Comparison of ENCODE assay signal across 31 cellular contexts in genomic region chr17:40613755-40614154, GRCh38. TPM values are rescaled to one million over a fixed set of nuclear protein-coding genes. Genes with fewer than 3 reads are reported as not detected.
DNase-seq lines count a peak whose midpoint lies in the region; ATAC-seq and TF ChIP-seq lines count a peak whose summit lies in the region.
"Had no signal": no experiment of that assay in that cellular context is flagged by ENCODE, and none has a peak within 500 bp of the region (broad histone marks: within the 10 kb centered on the region; RNA-seq: fewer than 3 reads in every experiment).

No MANE protein-coding gene starts in this region.

- no peaks in the 10 kb centered on the region for H3K9me3 ChIP-seq in CD4-positive, CD25-positive, alpha-beta regulatory T cell (ENCODE audit: control insufficient read depth in 2 of 2, low read length in 2 of 2)
- no peaks in the 10 kb centered on the region for H3K9me3 ChIP-seq in CD4-positive, alpha-beta memory T cell (ENCODE audit: control insufficient read depth in 1 of 2, low read length in 2 of 2)
- H3K9me3 ChIP-seq in prostate gland: no peaks in the 10 kb centered on the region
- H3K9me3 ChIP-seq: esophagus squamous epithelium, heart left ventricle, left lung, neutrophil, sigmoid colon, SJCRH30, testis had no signal

- 96% methylated on average over 1 of the region's 1 CpG for WGBS in prostate gland

- no peak for TF ChIP-seq CTCF in prostate gland (IDR thresholded peaks at IDR 0.05)

- peak overlapping the region; percentile 98 for H3K27ac ChIP-seq in CD4-positive, CD25-positive, alpha-beta regulatory T cell (ENCODE audit: insufficient read depth, low read length, poor library complexity, severe bottlenecking)
- peak overlapping the region; percentile 96 for H3K27ac ChIP-seq in CD4-positive, alpha-beta memory T cell (ENCODE audit: low read depth, low read length)
- H3K27ac ChIP-seq in prostate gland: no peak overlapping the region
- H3K27ac ChIP-seq: foreskin keratinocyte, GM23248, left lung, neutrophil, sigmoid colon, SJCRH30, testis had no signal

- no peaks in the 10 kb centered on the region for H3K36me3 Mint-ChIP-seq in CD4-positive, CD25-positive, alpha-beta regulatory T cell
- H3K36me3 Mint-ChIP-seq in CD4-positive, alpha-beta memory T cell: no peaks in the 10 kb centered on the region
- no peaks in the 10 kb centered on the region for H3K36me3 Mint-ChIP-seq in activated CD8-positive, alpha-beta T cell treated with anti-CD3 and anti-CD28 coated beads, Interleukin-2, amount 10 ng/mL, durations not matched to agents 7 days and 5 days (ENCODE audit: low read depth)
- peaks cover 13% of the 10 kb centered on the region for H3K36me3 Mint-ChIP-seq in effector memory CD8-positive, alpha-beta T cell (ENCODE audit: insufficient read depth)

- TF ChIP-seq POLR2A in prostate gland (IDR thresholded peaks at IDR 0.05): no peak

- H3K27me3 ChIP-seq in CD4-positive, CD25-positive, alpha-beta regulatory T cell (ENCODE audit: control insufficient read depth, insufficient read depth, low read length): no peaks in the 10 kb centered on the region
- no peaks in the 10 kb centered on the region for H3K27me3 ChIP-seq in CD4-positive, alpha-beta memory T cell (ENCODE audit: insufficient read depth, low read length)
- no peaks in the 10 kb centered on the region for H3K27me3 ChIP-seq in prostate gland (replicated peaks; ENCODE audit: insufficient read depth)
- H3K27me3 ChIP-seq: left lung, SJCRH30, testis had no signal

- H3K9me3 Mint-ChIP-seq in CD4-positive, CD25-positive, alpha-beta regulatory T cell: no peaks in the 10 kb centered on the region
- H3K9me3 Mint-ChIP-seq in CD4-positive, alpha-beta memory T cell: peaks cover 0 to 1% (median 0%) of the 10 kb centered on the region in 8 donors
- no peaks in the 10 kb centered on the region for H3K9me3 Mint-ChIP-seq in activated CD8-positive, alpha-beta T cell treated with anti-CD3 and anti-CD28 coated beads, Interleukin-2, amount 10 ng/mL, durations not matched to agents 7 days and 5 days (ENCODE audit: insufficient read depth)
- no peaks in the 10 kb centered on the region for H3K9me3 Mint-ChIP-seq in effector memory CD8-positive, alpha-beta T cell

- peaks cover 69% of the 10 kb centered on the region for H3K4me1 ChIP-seq in CD4-positive, CD25-positive, alpha-beta regulatory T cell (ENCODE audit: control insufficient read depth, insufficient read depth, low read length, poor library complexity, severe bottlenecking)
- H3K4me1 ChIP-seq in CD4-positive, alpha-beta memory T cell (ENCODE audit: insufficient read depth, low read length): peaks cover 77% of the 10 kb centered on the region
- H3K4me1 ChIP-seq in prostate gland (replicated peaks): peaks cover 3% of the 10 kb centered on the region
- H3K4me1 ChIP-seq: foreskin keratinocyte, sigmoid colon, SJCRH30 had no signal

- intact Hi-C loops in CD4-positive, alpha-beta memory T cell (cut with micrococcal nuclease): loop anchor here (2.0 to 5.0 kb wide), 2 partner anchors 15 to 291 kb away; no protein-coding TSS in a partner anchor
- intact Hi-C loops in left ventricle myocardium superior (cut with micrococcal nuclease): no loop called here
- intact Hi-C loops in prostate gland (cut with DNase I): loop anchor here (10.0 kb wide), 2 partner anchors 181 to 1051 kb away; partner anchors contain the start of gene KRT28

- CTCF ChIA-PET in CD4-positive, alpha-beta memory T cell (lab: Charles Lee; ENCODE audit: partially characterized antibody): interaction anchor here (1.1 to 16.9 kb wide), 10 partner anchors 8 to 1054 kb away, joined by 3 to 435 read pairs (median 5); partner anchors contain the start of gene CCR7
- CTCF ChIA-PET in activated CD8-positive, alpha-beta T cell treated with anti-CD3 and anti-CD28 coated beads, Interleukin-2, amount 10 ng/mL, durations not matched to agents 7 days and 5 days (lab: Charles Lee): interaction anchor here (1.6 to 13.6 kb wide), 5 partner anchors 10 to 1049 kb away, joined by 3 to 313 read pairs (median 31); partner anchors contain the start of gene CCR7

- H3K4me1 Mint-ChIP-seq in CD4-positive, CD25-positive, alpha-beta regulatory T cell: peaks cover 7 to 80% (median 49%) of the 10 kb centered on the region in 4 donors
- H3K4me1 Mint-ChIP-seq in CD4-positive, alpha-beta memory T cell: peaks cover 49 to 79% (median 69%) of the 10 kb centered on the region in 4 donors
- H3K4me1 Mint-ChIP-seq in activated CD8-positive, alpha-beta T cell treated with anti-CD3 and anti-CD28 coated beads, Interleukin-2, amount 10 ng/mL, durations not matched to agents 7 days and 5 days (ENCODE audit: low read depth): peaks cover 89% of the 10 kb centered on the region
- peaks cover 26 to 43% of the 10 kb centered on the region in 2 donors for H3K4me1 Mint-ChIP-seq in effector memory CD8-positive, alpha-beta T cell (ENCODE audit: low read depth in 2 of 2)

- peak overlapping the region in 3 of 4 donors; percentile 84 to 92 (median 92) for H3K4me3 Mint-ChIP-seq in CD4-positive, CD25-positive, alpha-beta regulatory T cell
- H3K4me3 Mint-ChIP-seq in CD4-positive, alpha-beta memory T cell: peak overlapping the region in 5 of 8 donors; percentile 13 to 88 (median 55)
- no peak overlapping the region for H3K4me3 Mint-ChIP-seq in activated CD8-positive, alpha-beta T cell treated with anti-CD3 and anti-CD28 coated beads, Interleukin-2, amount 10 ng/mL, durations not matched to agents 7 days and 5 days
- H3K4me3 Mint-ChIP-seq in effector memory CD8-positive, alpha-beta T cell: no peak overlapping the region

- H3K27ac Mint-ChIP-seq in CD4-positive, CD25-positive, alpha-beta regulatory T cell: peak overlapping the region; percentile 99 to 100 (median 99)
- H3K27ac Mint-ChIP-seq in CD4-positive, alpha-beta memory T cell: peak overlapping the region; percentile 94 to 100 (median 100)
- peak overlapping the region; percentile 91 for H3K27ac Mint-ChIP-seq in activated CD8-positive, alpha-beta T cell treated with anti-CD3 and anti-CD28 coated beads, Interleukin-2, amount 10 ng/mL, durations not matched to agents 7 days and 5 days
- H3K27ac Mint-ChIP-seq in effector memory CD8-positive, alpha-beta T cell: peak overlapping the region; percentile 91 to 94
- H3K27ac Mint-ChIP-seq: progenitor cell of endocrine pancreas had no signal

- ATAC-seq in CD4-positive, CD25-positive, alpha-beta regulatory T cell (ENCODE audit: low read depth in 2 of 2): no peak
- ATAC-seq in activated CD8-positive, alpha-beta T cell treated with anti-CD3 and anti-CD28 coated beads, Interleukin-2, amount 10 ng/mL, durations not matched to agents 7 days and 5 days: no peak
- no peak for ATAC-seq in effector memory CD8-positive, alpha-beta T cell (replicated peaks)
- ATAC-seq in left ventricle myocardium superior (no peak), HG03039 (IDR thresholded peaks at IDR 0.05; ENCODE audit: unreplicated experiment) (no peak)
- ATAC-seq: foreskin keratinocyte, heart left ventricle, left lung had no signal

- H3K36me3 ChIP-seq in CD4-positive, CD25-positive, alpha-beta regulatory T cell (ENCODE audit: control insufficient read depth, insufficient read depth, low read length): no peaks in the 10 kb centered on the region
- H3K36me3 ChIP-seq in CD4-positive, alpha-beta memory T cell (ENCODE audit: insufficient read depth, low read length): no peaks in the 10 kb centered on the region
- H3K36me3 ChIP-seq in prostate gland: no peaks in the 10 kb centered on the region
- H3K36me3 ChIP-seq: esophagus squamous epithelium, heart left ventricle, left lung, neutrophil, sigmoid colon, SJCRH30 had no signal

- no peak for DNase-seq in CD4-positive, CD25-positive, alpha-beta regulatory T cell
- DNase-seq in CD4-positive, alpha-beta memory T cell: no peak
- DNase-seq in activated CD8-positive, alpha-beta T cell treated with anti-CD3 and anti-CD28 coated beads, Interleukin-2, amount 10 ng/mL, durations not matched to agents 7 days and 5 days: no peak
- no peak for DNase-seq in effector memory CD8-positive, alpha-beta T cell
- DNase-seq in left ventricle myocardium superior (no peak), prostate gland (ENCODE audit: low spot score) (no peak)
- no peak for DNase-seq in activated CD8-positive, alpha-beta memory T cell treated with anti-CD3 and anti-CD28 coated beads, Interleukin-2, amount 50 U/mL, for 4 hours
- DNase-seq: C1 segment of cervical spinal cord; dermis blood vessel endothelial cell; esophagus squamous epithelium; foreskin keratinocyte; GM23248; heart left ventricle; islet precursor cell; left lung; mesendoderm; NCI-H1105; NCI-H187 treated with DMSO at 0.1 percent for 48 hours; NCI-H2171; NCI-H82; sigmoid colon; SJCRH30; stimulated activated CD4-positive, alpha-beta T cell treated with anti-CD3 and anti-CD28 coated beads, Interleukin-4, amount 100 ng/mL, for 1 hour; testis had no signal

- peak overlapping the region; percentile 83 for H3K4me3 ChIP-seq in CD4-positive, CD25-positive, alpha-beta regulatory T cell (ENCODE audit: low read depth, low read length)
- peak overlapping the region in 1 of 2 donors; percentile 82 for H3K4me3 ChIP-seq in CD4-positive, alpha-beta memory T cell (ENCODE audit: low read length in 2 of 2)
- no peak overlapping the region for H3K4me3 ChIP-seq in prostate gland
- H3K4me3 ChIP-seq: esophagus squamous epithelium, GM23248, heart left ventricle, left lung, sigmoid colon, SJCRH30, testis had no signal

- H3K27me3 Mint-ChIP-seq in CD4-positive, CD25-positive, alpha-beta regulatory T cell: peaks cover 7% of the 10 kb centered on the region
- H3K27me3 Mint-ChIP-seq in CD4-positive, alpha-beta memory T cell: no peaks in the 10 kb centered on the region
- no peaks in the 10 kb centered on the region for H3K27me3 Mint-ChIP-seq in activated CD8-positive, alpha-beta T cell treated with anti-CD3 and anti-CD28 coated beads, Interleukin-2, amount 10 ng/mL, durations not matched to agents 7 days and 5 days (ENCODE audit: low read depth)
- no peaks in the 10 kb centered on the region for H3K27me3 Mint-ChIP-seq in effector memory CD8-positive, alpha-beta T cell

- POLR2A ChIA-PET in CD4-positive, alpha-beta memory T cell (lab: Charles Lee; ENCODE audit: partially characterized antibody): interaction anchor here (1.2 to 22.3 kb wide), 14 partner anchors 8 to 1076 kb away, joined by 3 to 1226 read pairs (median 22); partner anchors contain the start of genes CCR7 and SMARCE1
- POLR2A ChIA-PET in activated CD8-positive, alpha-beta T cell treated with anti-CD3 and anti-CD28 coated beads, Interleukin-2, amount 10 ng/mL, durations not matched to agents 7 days and 5 days (lab: Charles Lee): interaction anchor here (1.4 to 19.7 kb wide), 4 partner anchors 10 to 57 kb away, joined by 10 to 454 read pairs (median 25); partner anchors contain the start of genes CCR7 and SMARCE1

RNA-seq across cellular contexts. Expression of gene SMARCE1, which starts 33.9 kb away (rescaled TPM):
- 76.9 TPM for total RNA-seq in CD4-positive, CD25-positive, alpha-beta regulatory T cell
- polyA plus RNA-seq in CD4-positive, CD25-positive, alpha-beta regulatory T cell: 100 to 1,000 TPM; 169 to 228 (median 179) TPM
- total RNA-seq in CD4-positive, alpha-beta memory T cell: 10 to 100 TPM; 87.6 to 91.0 TPM
- polyA plus RNA-seq in CD4-positive, alpha-beta memory T cell: 100 to 1,000 TPM; 148 to 197 TPM
- total RNA-seq in activated CD8-positive, alpha-beta T cell treated with anti-CD3 and anti-CD28 coated beads, Interleukin-2, amount 10 ng/mL, durations not matched to agents 7 days and 5 days: 100 to 1,000 TPM; 104 to 110 TPM
- 59.8 TPM for total RNA-seq in left ventricle myocardium superior
- 10 to 100 TPM; 65.7 to 82.0 TPM for total RNA-seq in prostate gland

RNA-seq across cellular contexts. Expression of gene CCR7, which starts 48.5 kb away (rescaled TPM):
- 192 TPM for total RNA-seq in CD4-positive, CD25-positive, alpha-beta regulatory T cell
- 100 to 1,000 TPM; 351 to 828 (median 609) TPM for polyA plus RNA-seq in CD4-positive, CD25-positive, alpha-beta regulatory T cell
- total RNA-seq in CD4-positive, alpha-beta memory T cell: 100 to 1,000 TPM; 268 to 269 TPM
- 100 to 1,000 TPM; 436 to 502 TPM for polyA plus RNA-seq in CD4-positive, alpha-beta memory T cell
- total RNA-seq in activated CD8-positive, alpha-beta T cell treated with anti-CD3 and anti-CD28 coated beads, Interleukin-2, amount 10 ng/mL, durations not matched to agents 7 days and 5 days: 100 to 1,000 TPM; 171 to 173 TPM
- total RNA-seq in left ventricle myocardium superior: 0.22 TPM
- under 1 TPM in 1 of 2 donors, not detected in 1; 0.40 TPM for total RNA-seq in prostate gland
- total RNA-seq: Daoy, foreskin keratinocyte, GM23248, M059J, NCI-H460, progenitor cell of endocrine pancreas, RPMI7951, sigmoid colon, SJCRH30 had no signal
- polyA plus RNA-seq: foreskin keratinocyte had no signal

RNA-seq across cellular contexts. Expression of gene KRT222, which starts 51.2 kb away (rescaled TPM):
- total RNA-seq in CD4-positive, CD25-positive, alpha-beta regulatory T cell: not detected
- under 1 TPM in 1 of 4 donors, not detected in 3; 0.23 TPM for polyA plus RNA-seq in CD4-positive, CD25-positive, alpha-beta regulatory T cell
- total RNA-seq in CD4-positive, alpha-beta memory T cell: not detected
- not detected for polyA plus RNA-seq in CD4-positive, alpha-beta memory T cell
- total RNA-seq in activated CD8-positive, alpha-beta T cell treated with anti-CD3 and anti-CD28 coated beads, Interleukin-2, amount 10 ng/mL, durations not matched to agents 7 days and 5 days: not detected
- not detected for total RNA-seq in left ventricle myocardium superior
- under 1 TPM; 0.05 to 0.91 TPM for total RNA-seq in prostate gland
- total RNA-seq: Daoy, GM23248, NCI-H460, RPMI7951, SJCRH30 had no signal
- polyA plus RNA-seq: GM23248, heart left ventricle had no signal

Comparison
In these comparisons a context has a peak if more than half of its experiments do, and no peak if none do; other contexts are left out.
1. H3K27ac ChIP-seq: peak in CD4-positive, CD25-positive, alpha-beta regulatory T cell (single experiment) and CD4-positive, alpha-beta memory T cell (single experiment); none in prostate gland (0 of 2).
2. H3K4me3 Mint-ChIP-seq: peak in CD4-positive, CD25-positive, alpha-beta regulatory T cell (3 of 4) and CD4-positive, alpha-beta memory T cell (5 of 8); none in activated CD8-positive, alpha-beta T cell treated with anti-CD3 and anti-CD28 coated beads, Interleukin-2, amount 10 ng/mL, durations not matched to agents 7 days and 5 days (single experiment) and effector memory CD8-positive, alpha-beta T cell (0 of 2).
3. RNA of gene CCR7, which starts 48.5 kb away (total RNA-seq): 268 to 269 TPM in CD4-positive, alpha-beta memory T cell, 192 TPM in CD4-positive, CD25-positive, alpha-beta regulatory T cell (single experiment) and 171 to 173 TPM in activated CD8-positive, alpha-beta T cell treated with anti-CD3 and anti-CD28 coated beads, Interleukin-2, amount 10 ng/mL, durations not matched to agents 7 days and 5 days; 0.40 TPM in prostate gland and 0.22 TPM in left ventricle myocardium superior (single experiment); every median in the first group is over 100 times any median in the second.
4. Peak in every context shown above with its lines, with median percentiles within 50 percentile points of each other: H3K27ac Mint-ChIP-seq.